ENCODE assay signal across 26 cellular contexts in the genomic region with DNA sequence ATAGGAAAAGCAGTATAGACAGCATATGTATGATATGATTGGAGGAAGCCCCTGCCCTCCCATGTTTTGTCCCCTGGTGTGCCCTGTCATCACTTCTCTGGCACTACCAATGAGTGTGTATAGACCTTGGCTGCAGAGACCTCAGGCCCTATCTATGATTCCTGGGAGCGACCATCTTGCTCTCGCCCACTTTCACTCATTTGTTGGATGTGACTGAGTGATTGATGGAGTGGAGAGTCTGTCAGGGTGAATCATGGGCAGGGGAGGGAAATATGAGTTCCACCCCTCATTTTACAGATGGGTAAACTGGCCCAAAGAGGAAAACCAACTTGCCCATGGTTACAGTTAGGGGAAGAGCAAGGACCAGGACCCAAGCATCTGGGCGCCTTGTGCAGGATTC. TPM values are rescaled to one million over a fixed set of nuclear protein-coding genes. Genes with fewer than 3 reads are reported as not detected.
DNase-seq lines count a peak whose midpoint lies in the region; ATAC-seq, FAIRE-seq and TF ChIP-seq lines count a peak whose summit lies in the region.
"Had no signal": no experiment of that assay in that cellular context is flagged by ENCODE, and none has a peak within 500 bp of the region (broad histone marks: within the 10 kb centered on the region; RNA-seq: fewer than 3 reads in every experiment).

No MANE protein-coding gene starts in this region.

- no peak overlapping the region for H4K91ac ChIP-seq in IMR-90 (ENCODE audit: insufficient read depth, low read depth, low read length)

- H3K27ac ChIP-seq in IMR-90 (ENCODE audit: insufficient read depth, low read length), result no peak overlapping the region
- H3K27ac ChIP-seq: BLaER1 had no signal

- H4K20me1 ChIP-seq in IMR-90 (ENCODE audit: insufficient read depth, low read length), result no peaks in the 10 kb centered on the region
- H4K20me1 ChIP-seq: BLaER1 had no signal

- H3K4me1 Mint-ChIP-seq in effector memory CD8-positive, alpha-beta T cell (ENCODE audit: low read depth in 2 of 2), result no peaks in the 10 kb centered on the region
- H3K4me1 Mint-ChIP-seq: CD4-positive, alpha-beta memory T cell; CD4-positive, CD25-positive, alpha-beta regulatory T cell; CD8-positive, alpha-beta memory T cell had no signal

- H3K56ac ChIP-seq in IMR-90 (ENCODE audit: extremely low read depth, insufficient read depth, low read length), result no peak overlapping the region

- no peak overlapping the region for H2BK20ac ChIP-seq in IMR-90 (ENCODE audit: low read depth, low read length)

- FAIRE-seq in bronchial epithelial cell (lab: Jason Lieb, UNC), result peak; percentile 55
- FAIRE-seq: A204.1, GM12878, GM12892, GM19239 had no signal

- H3K36me3 ChIP-seq in IMR-90 (ENCODE audit: control insufficient read depth, insufficient read depth, low read length) (no peaks in the 10 kb centered on the region), bronchial epithelial cell (ENCODE audit: control insufficient read depth, insufficient read depth, low read length) (no peaks in the 10 kb centered on the region)
- H3K36me3 ChIP-seq: BE2C, BLaER1 had no signal

- in situ Hi-C loops in IMR-90 (cut with MboI; ENCODE audit: low sequenced_read_pairs), result no loop called here

- H3K9me3 ChIP-seq in IMR-90 (ENCODE audit: control insufficient read depth, insufficient read depth, low read length), result no peaks in the 10 kb centered on the region
- H3K9me3 ChIP-seq: BE2C, BLaER1 had no signal

- no peak overlapping the region for H2AK5ac ChIP-seq in IMR-90 (ENCODE audit: low read depth, low read length)

- no peak for TF ChIP-seq POLR2A in IMR-90 (IDR thresholded peaks at IDR 0.05; ENCODE audit: low read depth, low read length)

- H3K4ac ChIP-seq in IMR-90 (ENCODE audit: low read depth, low read length), result no peak overlapping the region

- H3K23ac ChIP-seq in IMR-90 (ENCODE audit: low read depth, low read length), result no peak overlapping the region

- no peaks in the 10 kb centered on the region for H3K36me3 Mint-ChIP-seq in effector memory CD8-positive, alpha-beta T cell (ENCODE audit: insufficient read depth)
- H3K36me3 Mint-ChIP-seq: CD14-positive monocyte; CD4-positive, alpha-beta memory T cell; CD4-positive, CD25-positive, alpha-beta regulatory T cell had no signal

- peak overlapping the region; percentile 47 for H2AK9ac ChIP-seq in IMR-90 (replicated peaks; ENCODE audit: low read depth, low read length, poor library complexity)

- H4K8ac ChIP-seq in IMR-90 (ENCODE audit: low read depth in 2 of 2, low read length in 2 of 2), result no peak overlapping the region

- DNase-seq in IMR-90, result no peak
- DNase-seq in bronchial epithelial cell (ENCODE audit: low read depth), result no peak
- no peak for DNase-seq in effector memory CD8-positive, alpha-beta T cell
- DNase-seq in RPMI8226, result no peak
- DNase-seq: 8988T; ACHN; BE2C; C1 segment of cervical spinal cord; CD4-positive, alpha-beta memory T cell; CD4-positive, CD25-positive, alpha-beta regulatory T cell; CD8-positive, alpha-beta memory T cell; COR-L47; DMS 273 treated with DMSO at 0.1 percent for 48 hours; DMS153; DMS53; DMS79; DND-41; EL; GDM1 had no signal

- no peak overlapping the region for H3K9ac ChIP-seq in IMR-90 (ENCODE audit: low read depth, low read length)
- H3K9ac ChIP-seq: BLaER1 had no signal

- no peaks in the 10 kb centered on the region for H3K27me3 Mint-ChIP-seq in effector memory CD8-positive, alpha-beta T cell
- H3K27me3 Mint-ChIP-seq: CD4-positive, CD25-positive, alpha-beta regulatory T cell had no signal

- H2BK120ac ChIP-seq in IMR-90 (ENCODE audit: low read depth, low read length), result no peak overlapping the region

- no peak overlapping the region for H3K14ac ChIP-seq in IMR-90 (replicated peaks; ENCODE audit: low read depth, low read length)

- H3K79me1 ChIP-seq in IMR-90 (ENCODE audit: low read depth in 1 of 2, low read length in 2 of 2), result no peaks in the 10 kb centered on the region

- no peaks in the 10 kb centered on the region for H3K9me1 ChIP-seq in IMR-90 (ENCODE audit: insufficient read depth, low read length)

- intact Hi-C loops in IMR-90 (cut with micrococcal nuclease), result no loop called here

- H3K4me3 ChIP-seq in IMR-90 (ENCODE audit: insufficient read depth, low read depth, low read length), result no peak overlapping the region
- H3K4me3 ChIP-seq in bronchial epithelial cell (ENCODE audit: low read depth, low read length), result no peak overlapping the region
- H3K4me3 ChIP-seq: BLaER1, GM12878 had no signal

- H2BK15ac ChIP-seq in IMR-90 (ENCODE audit: low read depth, low read length), result no peak overlapping the region

- no peak overlapping the region for H4K5ac ChIP-seq in IMR-90 (ENCODE audit: low read depth, low read length)

- CTCF ChIA-PET in IMR-90 (lab: Yijun Ruan, JAX), result no interaction called here

- H3K27ac Mint-ChIP-seq in effector memory CD8-positive, alpha-beta T cell, result no peak overlapping the region
- H3K27ac Mint-ChIP-seq: CD14-positive monocyte; CD4-positive, CD25-positive, alpha-beta regulatory T cell; CD8-positive, alpha-beta memory T cell had no signal

- dilution Hi-C loops in IMR-90 (cut with HindIII; ENCODE audit: low sequenced_read_pairs, unreplicated experiment), result no loop called here

- no peak overlapping the region for H3K4me2 ChIP-seq in IMR-90 (ENCODE audit: low read depth, low read length)
- H3K4me2 ChIP-seq: BLaER1 had no signal

- ATAC-seq in IMR-90 (ENCODE audit: low read depth) (no peak), GM18498 (IDR thresholded peaks at IDR 0.05; ENCODE audit: unreplicated experiment) (no peak)
- ATAC-seq in effector memory CD8-positive, alpha-beta T cell (replicated peaks), result no peak
- ATAC-seq: GM12878 had no signal

- H3K27me3 ChIP-seq in IMR-90 (ENCODE audit: control insufficient read depth, insufficient read depth, low read length) (peaks cover 4% of the 10 kb centered on the region; the same call in 1 of the 2 replicates), bronchial epithelial cell (ENCODE audit: control insufficient read depth, insufficient read depth, low read length) (no peaks in the 10 kb centered on the region)
- H3K27me3 ChIP-seq: BE2C, BLaER1 had no signal

- BruUV-seq in IMR-90 (replicated peaks; lab: Mats Ljungman, UMichigan), result no TSS peak

- H3K18ac ChIP-seq in IMR-90 (ENCODE audit: low read depth, low read length), result no peak overlapping the region

- no peak for TF ChIP-seq RAD21 in IMR-90 (IDR thresholded peaks at IDR 0.05; ENCODE audit: low read length)

- POLR2A ChIA-PET in IMR-90 (lab: Charles Lee; ENCODE audit: unreplicated experiment), result no interaction called here

- H3K4me3 Mint-ChIP-seq in effector memory CD8-positive, alpha-beta T cell, result no peak overlapping the region
- H3K4me3 Mint-ChIP-seq: CD14-positive monocyte; CD4-positive, alpha-beta memory T cell; CD4-positive, CD25-positive, alpha-beta regulatory T cell; CD8-positive, alpha-beta memory T cell had no signal

- H2BK5ac ChIP-seq in IMR-90 (ENCODE audit: low read depth, low read length, poor library complexity, severe bottlenecking), result no peak overlapping the region

- no peak for TF ChIP-seq CTCF in IMR-90 (conservative IDR thresholded peaks at IDR 0.05; ENCODE audit: low read depth, low read length)
- no peak for TF ChIP-seq CTCF in bronchial epithelial cell (IDR thresholded peaks at IDR 0.05; ENCODE audit: insufficient read depth, low read length, severe bottlenecking)

- H2AFZ ChIP-seq in IMR-90 (replicated peaks; ENCODE audit: low read length, poor library complexity), result no peak overlapping the region

- WGBS in IMR-90 (ENCODE audit: extremely low coverage in 2 of 2, insufficient read length in 1 of 2), 2 experiments, result no CpG with 5 or more reads among the region's 3 CpGs

- H3K4me1 ChIP-seq in IMR-90 (ENCODE audit: control insufficient read depth, insufficient read depth, low read length), result no peaks in the 10 kb centered on the region
- H3K4me1 ChIP-seq: BE2C had no signal

- H3K9me3 Mint-ChIP-seq in effector memory CD8-positive, alpha-beta T cell, result no peaks in the 10 kb centered on the region
- H3K9me3 Mint-ChIP-seq: CD14-positive monocyte; CD4-positive, CD25-positive, alpha-beta regulatory T cell; CD8-positive, alpha-beta memory T cell had no signal

TF ChIP-seq in IMR-90, 13 proteins besides CTCF, POLR2A, EP300 and RAD21:
- TF ChIP-seq, protein P1, sequence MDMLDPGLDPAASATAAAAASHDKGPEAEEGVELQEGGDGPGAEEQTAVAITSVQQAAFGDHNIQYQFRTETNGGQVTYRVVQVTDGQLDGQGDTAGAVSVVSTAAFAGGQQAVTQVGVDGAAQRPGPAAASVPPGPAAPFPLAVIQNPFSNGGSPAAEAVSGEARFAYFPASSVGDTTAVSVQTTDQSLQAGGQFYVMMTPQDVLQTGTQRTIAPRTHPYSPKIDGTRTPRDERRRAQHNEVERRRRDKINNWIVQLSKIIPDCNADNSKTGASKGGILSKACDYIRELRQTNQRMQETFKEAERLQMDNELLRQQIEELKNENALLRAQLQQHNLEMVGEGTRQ (IDR thresholded peaks at IDR 0.05; ENCODE audit: low read depth, low read length), result no peak
- no peak for TF ChIP-seq MXI1 (IDR thresholded peaks at IDR 0.05; ENCODE audit: borderline replicate concordance, low read depth, low read length)
- no peak for TF ChIP-seq RCOR1 (IDR thresholded peaks at IDR 0.05; ENCODE audit: insufficient replicate concordance, low read length)
- no peak for TF ChIP-seq CEBPB (IDR thresholded peaks at IDR 0.05; ENCODE audit: low read depth, low read length)
- TF ChIP-seq, protein P2, sequence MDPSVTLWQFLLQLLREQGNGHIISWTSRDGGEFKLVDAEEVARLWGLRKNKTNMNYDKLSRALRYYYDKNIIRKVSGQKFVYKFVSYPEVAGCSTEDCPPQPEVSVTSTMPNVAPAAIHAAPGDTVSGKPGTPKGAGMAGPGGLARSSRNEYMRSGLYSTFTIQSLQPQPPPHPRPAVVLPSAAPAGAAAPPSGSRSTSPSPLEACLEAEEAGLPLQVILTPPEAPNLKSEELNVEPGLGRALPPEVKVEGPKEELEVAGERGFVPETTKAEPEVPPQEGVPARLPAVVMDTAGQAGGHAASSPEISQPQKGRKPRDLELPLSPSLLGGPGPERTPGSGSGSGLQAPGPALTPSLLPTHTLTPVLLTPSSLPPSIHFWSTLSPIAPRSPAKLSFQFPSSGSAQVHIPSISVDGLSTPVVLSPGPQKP (IDR thresholded peaks at IDR 0.05; ENCODE audit: borderline replicate concordance, low read depth, low read length), result no peak
- no peak for TF ChIP-seq BHLHE40 (IDR thresholded peaks at IDR 0.05; ENCODE audit: low read depth, low read length)
- TF ChIP-seq MAZ (IDR thresholded peaks at IDR 0.05; ENCODE audit: borderline replicate concordance, low read depth, low read length), result no peak
- TF ChIP-seq RFX5 (IDR thresholded peaks at IDR 0.05; ENCODE audit: low read depth, low read length), result no peak
- no peak for TF ChIP-seq FOS (IDR thresholded peaks at IDR 0.05; ENCODE audit: low read depth, low read length)
- no peak for TF ChIP-seq MAFK (IDR thresholded peaks at IDR 0.05; ENCODE audit: low read depth, low read length)
- TF ChIP-seq NFE2L2 (IDR thresholded peaks at IDR 0.05; ENCODE audit: low read depth, low read length), result no peak

RNA-seq across cellular contexts. Expression of a gene that starts 14.9 kb away (rescaled TPM):
- 8.4 and 17.8 TPM in 2 replicates for total RNA-seq in IMR-90 (2012; rRNA removed)
- polyA plus RNA-seq in IMR-90 (2012; rRNA removed), result 4.2 and 5.4 TPM in 2 replicates
- 3.2 and 4.6 TPM in 2 replicates for polyA plus RNA-seq in IMR-90 (2012; cell fraction: cytosol; rRNA removed)
- 3.9 and 4.3 TPM in 2 replicates for polyA plus RNA-seq in IMR-90 (2012; cell fraction: nucleus; rRNA removed; ENCODE audit: low replicate concordance)
- total RNA-seq in bronchial epithelial cell, result 29.0 and 36.4 TPM in 2 replicates
